9 cellular contexts compared by ENCODE assay signal in the genomic region with DNA sequence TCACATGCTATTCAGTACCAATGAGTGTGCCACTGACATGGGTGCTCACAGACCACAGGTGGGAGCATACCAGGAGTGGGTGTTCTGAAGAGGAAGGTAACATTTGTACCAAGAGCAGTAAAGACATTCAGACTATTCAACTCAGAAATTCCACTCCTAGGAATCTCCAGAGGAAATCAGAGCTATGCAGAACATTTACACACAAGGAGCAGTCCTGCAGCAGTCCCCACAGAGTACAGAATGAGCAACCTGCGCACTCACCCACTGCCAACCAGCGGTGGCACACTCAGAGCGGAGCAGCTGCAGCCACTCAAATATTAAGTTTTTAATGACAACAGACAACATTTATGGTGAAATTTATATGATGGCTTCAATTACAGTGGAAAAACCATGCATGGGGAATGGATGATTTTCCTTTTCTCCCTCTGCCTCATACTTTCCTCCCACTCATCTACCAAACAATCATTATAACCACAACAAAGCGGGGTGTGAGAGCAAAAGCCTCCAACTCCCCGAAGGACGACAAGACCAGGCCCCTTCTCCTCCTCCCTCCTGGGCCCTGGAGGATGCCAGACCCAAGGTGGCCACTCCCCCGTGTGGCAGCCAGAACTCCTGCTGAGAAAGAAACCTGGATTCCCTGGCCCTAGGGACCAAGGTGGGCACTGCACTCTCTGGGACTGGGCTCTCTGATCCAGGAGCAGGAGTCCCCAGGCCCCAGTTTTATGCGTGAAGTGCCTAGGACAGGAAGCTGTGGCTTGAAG. TPM values are rescaled to one million over a fixed set of nuclear protein-coding genes. Genes with fewer than 3 reads are reported as not detected.
DNase-seq lines count a peak whose midpoint lies in the region; ATAC-seq and TF ChIP-seq lines count a peak whose summit lies in the region.
"Had no signal": no experiment of that assay in that cellular context is flagged by ENCODE, and none has a peak within 500 bp of the region (broad histone marks: within the 10 kb centered on the region; RNA-seq: fewer than 3 reads in every experiment).

No MANE protein-coding gene starts in this region.

- no peak overlapping the region for H2AFZ ChIP-seq in neural progenitor cell (replicated peaks)

- peaks cover 6% of the 10 kb centered on the region for H3K4me1 ChIP-seq in colonic mucosa
- peaks cover 41% of the 10 kb centered on the region for H3K4me1 ChIP-seq in neural progenitor cell

- H3K27me3 Mint-ChIP-seq in neural progenitor cell (ENCODE audit: insufficient read depth, low read depth) = peaks cover 8% of the 10 kb centered on the region
- H3K27me3 Mint-ChIP-seq: activated B cell treated with CpG ODN at 0.5 μM for 24 hours had no signal

- H3K4me3 ChIP-seq in colonic mucosa (no peak overlapping the region), neural progenitor cell (no peak overlapping the region)
- H3K4me3 ChIP-seq: left lung had no signal

- H3K4me2 ChIP-seq in neural progenitor cell = no peak overlapping the region

- H3K27ac ChIP-seq in colonic mucosa = no peak overlapping the region
- no peak overlapping the region for H3K27ac ChIP-seq in neural progenitor cell
- H3K27ac ChIP-seq: left lung had no signal

- H3K27ac Mint-ChIP-seq in neural progenitor cell = no peak overlapping the region
- H3K27ac Mint-ChIP-seq: activated B cell treated with CpG ODN at 0.5 μM for 24 hours had no signal

- ATAC-seq in GM19463 (IDR thresholded peaks at IDR 0.05; ENCODE audit: unreplicated experiment) = no peak
- no peak for ATAC-seq in GM18517 (IDR thresholded peaks at IDR 0.05; ENCODE audit: unreplicated experiment)
- ATAC-seq: left lung had no signal

- no peaks in the 10 kb centered on the region for H3K9me3 ChIP-seq in colonic mucosa
- no peaks in the 10 kb centered on the region for H3K9me3 ChIP-seq in neural progenitor cell (ENCODE audit: low read depth)
- H3K9me3 ChIP-seq: left lung had no signal

- peaks cover 96% of the 10 kb centered on the region for H3K79me2 ChIP-seq in neural progenitor cell (ENCODE audit: low read depth)

- peak overlapping the region; percentile 36 for H3K4me3 Mint-ChIP-seq in neural progenitor cell

- no peaks in the 10 kb centered on the region for H3K9me3 Mint-ChIP-seq in neural progenitor cell
- H3K9me3 Mint-ChIP-seq: activated B cell treated with CpG ODN at 0.5 μM for 24 hours had no signal

- H3K27me3 ChIP-seq in colonic mucosa (no peaks in the 10 kb centered on the region), neural progenitor cell (no peaks in the 10 kb centered on the region)

- peaks cover 13% of the 10 kb centered on the region for H3K36me3 Mint-ChIP-seq in neural progenitor cell

- H3K36me3 ChIP-seq in colonic mucosa = no peaks in the 10 kb centered on the region
- no peaks in the 10 kb centered on the region for H3K36me3 ChIP-seq in neural progenitor cell

- intact Hi-C loops in colonic mucosa (cut with DNase I) = loop anchor here (2.0 kb wide), 1 partner anchor 134 kb away; no protein-coding TSS in a partner anchor

- peaks cover 8% of the 10 kb centered on the region for H3F3A ChIP-seq in neural progenitor cell (ENCODE audit: low read depth)

- H3K4me1 Mint-ChIP-seq in neural progenitor cell = peaks cover 57% of the 10 kb centered on the region

- DNase-seq in GM03348 (ENCODE audit: low spot score) (peak; percentile 52), NCI-H1105 (lab: John Stamatoyannopoulos, UW) (peak; percentile 10), colonic mucosa (peak; percentile 16), neural progenitor cell (ENCODE audit: low spot score) (no peak), NCI-H748 (lab: John Stamatoyannopoulos, UW; ENCODE audit: unreplicated experiment) (no peak)
- DNase-seq: activated B cell treated with CpG ODN at 0.5 μM for 24 hours had no signal

- peaks cover 96% of the 10 kb centered on the region for H4K20me1 ChIP-seq in neural progenitor cell (ENCODE audit: low read depth)

- TF ChIP-seq CTCF in colonic mucosa (IDR thresholded peaks at IDR 0.05) = no peak
- TF ChIP-seq CTCF in neural progenitor cell (IDR thresholded peaks at IDR 0.05) = peak; percentile 25

- no peak overlapping the region for H3K9ac ChIP-seq in colonic mucosa (ENCODE audit: low read depth in 2 of 2, low read length in 2 of 2)
- no peak overlapping the region for H3K9ac ChIP-seq in neural progenitor cell

RNA-seq across cellular contexts. Expression of gene HS6ST1, which starts 5.4 kb away (rescaled TPM):
- 10 to 100 TPM; 19.3 to 22.9 TPM for total RNA-seq in colonic mucosa
- 31.1 and 71.0 TPM in 2 replicates for total RNA-seq in neural progenitor cell (ENCODE audit: low replicate concordance)

Comparison
In these comparisons a context has a peak if more than half of its experiments do, and no peak if none do; other contexts are left out.
1. DNase-seq: peak in GM03348 (single experiment), NCI-H1105 (single experiment) and colonic mucosa (single experiment); none in neural progenitor cell (single experiment) and NCI-H748 (single experiment).